Comparison of ENCODE assay signal across 1 cellular context in genomic region chr14:88075298-88075981, GRCh38.
TF ChIP-seq lines count a peak whose summit lies in the region.

No MANE protein-coding gene starts in this region.

TF ChIP-seq in GM12878, 131 proteins besides CTCF, POLR2A, EP300 and RAD21 (continued from another document):
- TF ChIP-seq BMI1 (IDR thresholded peaks at IDR 0.05; ENCODE audit: borderline replicate concordance) (0 out of 2 replicates have a peak, but pooled peaks have one; percentile 57), ZBED1 (IDR thresholded peaks at IDR 0.05; ENCODE audit: borderline replicate concordance) (no peak), CEBPZ (IDR thresholded peaks at IDR 0.05; ENCODE audit: low read depth, low read length) (no peak), MTA3 (IDR thresholded peaks at IDR 0.05; ENCODE audit: borderline replicate concordance, low read length) (no peak), MTA2 (IDR thresholded peaks at IDR 0.05; ENCODE audit: low read depth) (peak; percentile 77), PML (IDR thresholded peaks at IDR 0.05; ENCODE audit: low read length) (no peak), DPF2 (IDR thresholded peaks at IDR 0.05) (no peak; the same call in 1 of the 2 replicates)
